1 cellular context compared by ENCODE assay signal in genomic region chr1:230857822-230858221, GRCh38.
TF ChIP-seq lines count a peak whose summit lies in the region.

No MANE protein-coding gene starts in this region.

TF ChIP-seq in A549, 52 proteins besides CTCF, POLR2A, EP300 and RAD21 (continued from another document):
- TF ChIP-seq REST (IDR thresholded peaks at IDR 0.05) (no peak), BCL3 (IDR thresholded peaks at IDR 0.05) (no peak), SMC3 (IDR thresholded peaks at IDR 0.05) (no peak)
TF ChIP-seq in A549: peak in this region for 0.
